In the genomic region with DNA sequence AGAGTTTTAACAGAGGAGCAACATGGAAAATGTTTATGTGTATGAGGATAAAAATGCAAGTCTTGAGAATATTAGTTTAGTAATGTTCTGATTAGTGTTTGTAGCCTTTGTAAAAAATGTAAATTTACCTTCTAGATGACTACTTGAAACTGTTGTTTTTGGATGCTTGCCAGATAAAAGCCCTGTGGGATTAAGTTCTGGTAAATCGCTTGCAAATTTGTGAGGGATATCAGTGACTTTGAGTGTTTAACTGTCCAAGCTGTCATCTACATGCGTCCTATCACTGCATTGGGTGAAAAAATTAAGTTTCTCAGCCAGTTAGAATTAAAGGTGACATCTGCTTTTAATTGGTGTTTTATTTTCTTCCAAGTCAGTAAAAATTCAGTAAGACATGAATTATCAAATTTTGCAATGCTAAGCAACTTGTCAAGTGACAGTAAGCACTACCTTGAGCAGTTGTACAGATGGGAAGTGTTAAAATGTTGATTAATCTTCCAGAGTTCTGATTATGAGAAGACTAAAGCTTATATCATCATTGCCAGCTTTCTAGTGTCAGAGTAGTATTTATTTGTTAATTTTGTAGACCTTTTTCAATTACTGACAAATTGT, we compare ENCODE assay signal across 12 cellular contexts.
DNase-seq lines count a peak whose midpoint lies in the region; ATAC-seq, FAIRE-seq and TF ChIP-seq lines count a peak whose summit lies in the region.
"Had no signal": no experiment of that assay in that cellular context is flagged by ENCODE, and none has a peak within 500 bp of the region (broad histone marks: within the 10 kb centered on the region; RNA-seq: fewer than 3 reads in every experiment).

No MANE protein-coding gene starts in this region.

- peaks cover 9% of the 10 kb centered on the region for H3K9me3 Mint-ChIP-seq in progenitor cell of endocrine pancreas (ENCODE audit: low read depth)

- peaks cover 12% of the 10 kb centered on the region for H3K4me1 Mint-ChIP-seq in progenitor cell of endocrine pancreas (ENCODE audit: low read depth)

- no peak overlapping the region for H3K27ac Mint-ChIP-seq in progenitor cell of endocrine pancreas

- H3K4me3 Mint-ChIP-seq in progenitor cell of endocrine pancreas (ENCODE audit: low read depth): no peak overlapping the region

- 19 to 20% methylated on average over 2 of the region's 2 CpGs for WGBS in pancreas, 2 donors

- H3K27me3 ChIP-seq in HAP-1 (ENCODE audit: low read depth) (no peaks in the 10 kb centered on the region), pancreas (no peaks in the 10 kb centered on the region)
- H3K27me3 ChIP-seq: uterus had no signal

- intact Hi-C loops in pancreas (cut with DNase I): no loop called here

- peaks cover 10% of the 10 kb centered on the region for H3K4me1 ChIP-seq in HAP-1
- peaks cover 10 to 14% (median 12%) of the 10 kb centered on the region in 3 donors for H3K4me1 ChIP-seq in pancreas
- H3K4me1 ChIP-seq: uterus had no signal

- peak in 3 of 4 donors; percentile 23 to 47 (median 42) for ATAC-seq in pancreas
- ATAC-seq in HG02759 (IDR thresholded peaks at IDR 0.05; ENCODE audit: unreplicated experiment): no peak

- no peaks in the 10 kb centered on the region for H3K9me3 ChIP-seq in HAP-1
- no peaks in the 10 kb centered on the region for H3K9me3 ChIP-seq in pancreas
- H3K9me3 ChIP-seq: uterus had no signal

- H3K36me3 ChIP-seq in HAP-1 (replicated peaks): no peaks in the 10 kb centered on the region
- H3K36me3 ChIP-seq in pancreas: no peaks in the 10 kb centered on the region
- H3K36me3 ChIP-seq: uterus had no signal

- DNase-seq in HAP-1 (ENCODE audit: low spot score in 2 of 2): peak; percentile 57 to 71
- peak; percentile 83 for DNase-seq in NCI-H2171 treated with DMSO at 0.1 percent for 48 hours (lab: John Stamatoyannopoulos, UW)
- DNase-seq in brain pericyte (ENCODE audit: low read depth, low spot score): peak; percentile 12
- no peak for DNase-seq in pancreas
- no peak for DNase-seq in progenitor cell of endocrine pancreas (ENCODE audit: low spot score, unreplicated experiment)
- no peak for DNase-seq in HTR-8/SVneo (ENCODE audit: insufficient read length, low spot score)
- DNase-seq: foreskin melanocyte, GOT3, NCI-H526 treated with DMSO at 0.1 percent for 48 hours, uterus had no signal

- H3K4me3 ChIP-seq in HAP-1 (no peak overlapping the region), pancreas (no peak overlapping the region)
- H3K4me3 ChIP-seq: uterus had no signal

- FAIRE-seq in pancreas (lab: Jason Lieb, UNC) (no peak), HTR-8/SVneo (lab: Jason Lieb, UNC) (no peak)

- in situ Hi-C loops in HAP-1 (cut with MboI; ENCODE audit: low sequenced_read_pairs): no loop called here

- no peaks in the 10 kb centered on the region for H3K27me3 Mint-ChIP-seq in progenitor cell of endocrine pancreas
- H3K27me3 Mint-ChIP-seq: brain had no signal

- no peak for TF ChIP-seq CTCF in pancreas (IDR thresholded peaks at IDR 0.05)
- TF ChIP-seq CTCF in progenitor cell of endocrine pancreas (IDR thresholded peaks at IDR 0.05; ENCODE audit: unreplicated experiment): no peak

- H3K36me3 Mint-ChIP-seq in progenitor cell of endocrine pancreas (ENCODE audit: insufficient read depth): peaks cover 16% of the 10 kb centered on the region

- no peak overlapping the region for H3K27ac ChIP-seq in pancreas
- H3K27ac ChIP-seq: uterus had no signal

Comparison
In these comparisons a context has a peak if more than half of its experiments do, and no peak if none do; other contexts are left out.
1. DNase-seq: peak in HAP-1 (2 of 2), NCI-H2171 treated with DMSO at 0.1 percent for 48 hours (single experiment) and brain pericyte (single experiment); none in pancreas (0 of 6), progenitor cell of endocrine pancreas (single experiment) and HTR-8/SVneo (single experiment).